ENCODE assay signal across 2 cellular contexts in genomic region chr12:2986876-2987275, GRCh38.
TF ChIP-seq lines count a peak whose summit lies in the region.

No MANE protein-coding gene starts in this region.

TF ChIP-seq in IMR-90, 13 proteins besides CTCF, POLR2A, EP300 and RAD21:
- TF ChIP-seq USF2 (IDR thresholded peaks at IDR 0.05; ENCODE audit: low read depth, low read length), result no peak
- no peak for TF ChIP-seq MXI1 (IDR thresholded peaks at IDR 0.05; ENCODE audit: borderline replicate concordance, low read depth, low read length)
- TF ChIP-seq CHD1 (IDR thresholded peaks at IDR 0.05; ENCODE audit: low read depth, low read length), result no peak
- no peak for TF ChIP-seq SMC3 (IDR thresholded peaks at IDR 0.05; ENCODE audit: low read depth, low read length)
- TF ChIP-seq, protein P1, sequence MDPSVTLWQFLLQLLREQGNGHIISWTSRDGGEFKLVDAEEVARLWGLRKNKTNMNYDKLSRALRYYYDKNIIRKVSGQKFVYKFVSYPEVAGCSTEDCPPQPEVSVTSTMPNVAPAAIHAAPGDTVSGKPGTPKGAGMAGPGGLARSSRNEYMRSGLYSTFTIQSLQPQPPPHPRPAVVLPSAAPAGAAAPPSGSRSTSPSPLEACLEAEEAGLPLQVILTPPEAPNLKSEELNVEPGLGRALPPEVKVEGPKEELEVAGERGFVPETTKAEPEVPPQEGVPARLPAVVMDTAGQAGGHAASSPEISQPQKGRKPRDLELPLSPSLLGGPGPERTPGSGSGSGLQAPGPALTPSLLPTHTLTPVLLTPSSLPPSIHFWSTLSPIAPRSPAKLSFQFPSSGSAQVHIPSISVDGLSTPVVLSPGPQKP (IDR thresholded peaks at IDR 0.05; ENCODE audit: borderline replicate concordance, low read depth, low read length), result no peak
- no peak for TF ChIP-seq BHLHE40 (IDR thresholded peaks at IDR 0.05; ENCODE audit: low read depth, low read length)
- TF ChIP-seq RFX5 (IDR thresholded peaks at IDR 0.05; ENCODE audit: low read depth, low read length), result no peak
- TF ChIP-seq MAFK (IDR thresholded peaks at IDR 0.05; ENCODE audit: low read depth, low read length), result no peak
TF ChIP-seq in IMR-90: peak in this region for 0.

TF ChIP-seq in H1, 55 proteins besides CTCF, POLR2A, EP300 and RAD21:
- TF ChIP-seq ZNF274 (IDR thresholded peaks at IDR 0.05; ENCODE audit: borderline replicate concordance, extremely low read depth, low read length) (no peak), E2F6 (IDR thresholded peaks at IDR 0.05) (no peak), SRF (IDR thresholded peaks at IDR 0.05; ENCODE audit: low read depth, low read length) (no peak), TCF12 (IDR thresholded peaks at IDR 0.05; ENCODE audit: low read depth, low read length) (no peak), BACH1 (IDR thresholded peaks at IDR 0.05; ENCODE audit: low read length) (no peak), CHD2 (IDR thresholded peaks at IDR 0.05; ENCODE audit: low read length) (no peak), SIRT6 (IDR thresholded peaks at IDR 0.05; ENCODE audit: low read length) (no peak), RFX5 (IDR thresholded peaks at IDR 0.05; ENCODE audit: borderline replicate concordance, low read depth, low read length) (no peak), FOSL1 (IDR thresholded peaks at IDR 0.05; ENCODE audit: insufficient read depth, low read depth, low read length) (no peak), YY1 (IDR thresholded peaks at IDR 0.05; ENCODE audit: low read depth, low read length) (no peak), GABPA (IDR thresholded peaks at IDR 0.05; ENCODE audit: borderline replicate concordance, insufficient read depth, low read length) (no peak), NANOG (IDR thresholded peaks at IDR 0.05; ENCODE audit: insufficient read depth, low read depth, low read length, poor library complexity, severe bottlenecking) (no peak)
